Comparison of ENCODE assay signal across 9 cellular contexts in genomic region chr3:181103605-181104004, GRCh38.
A peak's percentile ranks its signal among the peaks of the same experiment; 100 is the strongest.
DNase-seq lines count a peak whose midpoint lies in the region; FAIRE-seq and TF ChIP-seq lines count a peak whose summit lies in the region.
"Had no signal": no experiment of that assay in that cellular context is flagged by ENCODE, and none has a peak within 500 bp of the region (broad histone marks: within the 10 kb centered on the region; RNA-seq: fewer than 3 reads in every experiment).

No MANE protein-coding gene starts in this region.

- H3K36me3 ChIP-seq in H7 (replicated peaks; ENCODE audit: control insufficient read depth, insufficient read depth, low read length) (no peaks in the 10 kb centered on the region), spleen (no peaks in the 10 kb centered on the region)

- H3K4me3 ChIP-seq in H7 (ENCODE audit: insufficient read depth, low read depth, low read length) (no peak overlapping the region), spleen (no peak overlapping the region)

- H3K9me3 ChIP-seq in spleen, result peaks cover 0 to 40% (median 19%) of the 10 kb centered on the region in 8 donors

- DNase-seq in D721Med (ENCODE audit: insufficient read length, low spot score), result no peak
- peak; percentile 58 for DNase-seq in H7
- DNase-seq in NCI-H748 treated with DMSO at 0.1 percent for 48 hours (lab: John Stamatoyannopoulos, UW), result peak; percentile 29
- peak; percentile 21 to 51 for DNase-seq in erythroblast (lab: John Stamatoyannopoulos, UW)
- DNase-seq in H4 (ENCODE audit: low spot score), result no peak
- DNase-seq in activated T-cell treated with anti-CD3 and anti-CD28 coated beads, Interleukin-2, amount 50 U/mL, for 48 hours, result no peak
- DNase-seq in putamen (ENCODE audit: low spot score), result no peak
- DNase-seq in spleen, result no peak

- no peak overlapping the region for H3K27ac ChIP-seq in spleen

- TF ChIP-seq POLR2A in erythroblast (IDR thresholded peaks at IDR 0.05; ENCODE audit: low read length), result no peak
- no peak for TF ChIP-seq POLR2A in spleen (IDR thresholded peaks at IDR 0.05)

- TF ChIP-seq CTCF in D721Med (IDR thresholded peaks at IDR 0.05; ENCODE audit: insufficient read depth, missing control alignments) (peak; percentile 22), spleen (IDR thresholded peaks at IDR 0.05 in 8 of 11, conservative IDR thresholded peaks at IDR 0.05 in 3 of 11) (no peak)

- H3K27me3 ChIP-seq in H7 (ENCODE audit: control insufficient read depth, insufficient read depth, low read length), result no peaks in the 10 kb centered on the region
- no peaks in the 10 kb centered on the region for H3K27me3 ChIP-seq in spleen (replicated peaks in 1 of 7)

- intact Hi-C loops in spleen (cut with DNase I; ENCODE audit: low total_unique reads), result no loop called here

- no peaks in the 10 kb centered on the region for H3K4me1 ChIP-seq in spleen

- no peak for FAIRE-seq in D721Med (lab: Jason Lieb, UNC)
- FAIRE-seq: RCC 7860 had no signal

Comparison
In these comparisons a context has a peak if more than half of its experiments do, and no peak if none do; other contexts are left out.
1. DNase-seq: peak in H7 (single experiment), NCI-H748 treated with DMSO at 0.1 percent for 48 hours (single experiment) and erythroblast (2 of 2); none in D721Med (single experiment), H4 (single experiment), activated T-cell treated with anti-CD3 and anti-CD28 coated beads, Interleukin-2, amount 50 U/mL, for 48 hours (0 of 2), putamen (single experiment) and spleen (single experiment).